ENCODE assay signal across 1 cellular context in genomic region chr3:15345608-15346137, GRCh38.
TF ChIP-seq lines count a peak whose summit lies in the region.

No MANE protein-coding gene starts in this region.

TF ChIP-seq in GM12878, 131 proteins besides CTCF, POLR2A, EP300 and RAD21 (continued from another document):
- TF ChIP-seq MLLT1 (IDR thresholded peaks at IDR 0.05) = no peak
- no peak for TF ChIP-seq FOXK2 (IDR thresholded peaks at IDR 0.05)
- peak; percentile 86 for TF ChIP-seq DPF2 (IDR thresholded peaks at IDR 0.05)
- peak; percentile 88 for TF ChIP-seq TCF12 (IDR thresholded peaks at IDR 0.05; ENCODE audit: low read depth, low read length)
- peak; percentile 72; the same call in 1 of the 2 replicates for TF ChIP-seq NFIC (IDR thresholded peaks at IDR 0.05; ENCODE audit: low read depth, low read length)
- TF ChIP-seq ATF7 (IDR thresholded peaks at IDR 0.05; ENCODE audit: low read depth) = peak; percentile 67; the same call in 1 of the 2 replicates
- TF ChIP-seq MEF2B (IDR thresholded peaks at IDR 0.05; ENCODE audit: partially characterized antibody, poor library complexity, severe bottlenecking) = peak; percentile 42
- peak; percentile 95 for TF ChIP-seq HSF1 (IDR thresholded peaks at IDR 0.05; ENCODE audit: low read depth, low read length)
- TF ChIP-seq BHLHE40 (IDR thresholded peaks at IDR 0.05; ENCODE audit: borderline replicate concordance in 1 of 2, low read depth in 2 of 2, low read length in 1 of 2) = peak; percentile 47 to 69; a peak in 2 of 4 replicates
TF ChIP-seq in GM12878: peak in this region for 38.
